In genomic region chr10:49351669-49352068, GRCh38 we compare ENCODE assay signal across 17 cellular contexts. TPM values are rescaled to one million over a fixed set of nuclear protein-coding genes. Genes with fewer than 3 reads are reported as not detected.
A peak's percentile ranks its signal among the peaks of the same experiment; 100 is the strongest.
DNase-seq lines count a peak whose midpoint lies in the region; ATAC-seq and TF ChIP-seq lines count a peak whose summit lies in the region.
"Had no signal": no experiment of that assay in that cellular context is flagged by ENCODE, and none has a peak within 500 bp of the region (broad histone marks: within the 10 kb centered on the region; RNA-seq: fewer than 3 reads in every experiment).

No MANE protein-coding gene starts in this region.

- intact Hi-C loops in lower lobe of right lung (cut with DNase I) = no loop called here

- DNase-seq in NCI-H748 (lab: John Stamatoyannopoulos, UW; ENCODE audit: unreplicated experiment) (peak; percentile 53), NCI-H748 treated with DMSO at 0.1 percent for 48 hours (lab: John Stamatoyannopoulos, UW) (no peak), LNCaP clone FGC (ENCODE audit: low read depth) (peak; percentile 53), osteocyte (ENCODE audit: extremely low spot score, unreplicated experiment) (peak; percentile 46), lower lobe of right lung (no peak)
- DNase-seq in stimulated activated naive B cell treated with anti-CD40 and anti-IgM and Interleukin-4, amounts not matched to agents 10 μg/mL and 1 μg/mL and 100 μg/mL, for 72 hours = no peak
- DNase-seq: ACHN; Calu3; CD4-positive, alpha-beta T cell; DMS 273 treated with DMSO at 0.1 percent for 48 hours; GM23248; H7 had no signal

- TF ChIP-seq CTCF in LNCaP clone FGC (IDR thresholded peaks at IDR 0.05; ENCODE audit: control insufficient read depth, extremely low read depth, insufficient read depth) (no peak), VCaP (conservative IDR thresholded peaks at IDR 0.05) (no peak), osteocyte (IDR thresholded peaks at IDR 0.05) (no peak), lower lobe of right lung (IDR thresholded peaks at IDR 0.05) (no peak)

- peaks cover 3% of the 10 kb centered on the region for H3K27me3 Mint-ChIP-seq in osteocyte (ENCODE audit: unreplicated experiment)
- H3K27me3 Mint-ChIP-seq in stimulated activated naive B cell treated with anti-CD40 and anti-IgM and Interleukin-4, amounts not matched to agents 10 μg/mL and 1 μg/mL and 100 μg/mL, for 72 hours = peaks cover 0 to 19% of the 10 kb centered on the region in 2 donors

- H3K9me3 ChIP-seq in lower lobe of right lung = no peaks in the 10 kb centered on the region

- H3K4me3 Mint-ChIP-seq in osteocyte (ENCODE audit: unreplicated experiment) = no peak overlapping the region
- H3K4me3 Mint-ChIP-seq in stimulated activated naive B cell treated with anti-CD40 and anti-IgM and Interleukin-4, amounts not matched to agents 10 μg/mL and 1 μg/mL and 100 μg/mL, for 72 hours = no peak overlapping the region
- H3K4me3 Mint-ChIP-seq: CD4-positive, alpha-beta T cell had no signal

- H3K9me3 Mint-ChIP-seq in osteocyte (ENCODE audit: unreplicated experiment) = peaks cover 9% of the 10 kb centered on the region
- peaks cover 6 to 14% of the 10 kb centered on the region in 2 donors for H3K9me3 Mint-ChIP-seq in stimulated activated naive B cell treated with anti-CD40 and anti-IgM and Interleukin-4, amounts not matched to agents 10 μg/mL and 1 μg/mL and 100 μg/mL, for 72 hours

- no peaks in the 10 kb centered on the region for H3K36me3 Mint-ChIP-seq in osteocyte (ENCODE audit: unreplicated experiment)
- peaks cover 0 to 10% of the 10 kb centered on the region in 2 donors for H3K36me3 Mint-ChIP-seq in stimulated activated naive B cell treated with anti-CD40 and anti-IgM and Interleukin-4, amounts not matched to agents 10 μg/mL and 1 μg/mL and 100 μg/mL, for 72 hours

- no peaks in the 10 kb centered on the region for H3K4me1 ChIP-seq in lower lobe of right lung
- H3K4me1 ChIP-seq: BLaER1 treated with 17β-estradiol and CSF1 and Interleukin-3, amounts not matched to agents 10 nM and 100 nM had no signal

- H3K4me1 Mint-ChIP-seq in osteocyte (ENCODE audit: unreplicated experiment) = peaks cover 5% of the 10 kb centered on the region
- H3K4me1 Mint-ChIP-seq in stimulated activated naive B cell treated with anti-CD40 and anti-IgM and Interleukin-4, amounts not matched to agents 10 μg/mL and 1 μg/mL and 100 μg/mL, for 72 hours = no peaks in the 10 kb centered on the region

- no peaks in the 10 kb centered on the region for H3K36me3 ChIP-seq in lower lobe of right lung
- H3K36me3 ChIP-seq: BLaER1 treated with 17β-estradiol and CSF1 and Interleukin-3, amounts not matched to agents 10 nM and 100 nM had no signal

- no peaks in the 10 kb centered on the region for H3K27me3 ChIP-seq in lower lobe of right lung (ENCODE audit: low read depth)
- H3K27me3 ChIP-seq: BLaER1 treated with 17β-estradiol and CSF1 and Interleukin-3, amounts not matched to agents 10 nM and 100 nM had no signal

- no peak overlapping the region for H3K27ac Mint-ChIP-seq in osteocyte (ENCODE audit: unreplicated experiment)
- H3K27ac Mint-ChIP-seq in stimulated activated naive B cell treated with anti-CD40 and anti-IgM and Interleukin-4, amounts not matched to agents 10 μg/mL and 1 μg/mL and 100 μg/mL, for 72 hours = no peak overlapping the region
- H3K27ac Mint-ChIP-seq: CD4-positive, alpha-beta T cell had no signal

- ATAC-seq in lower lobe of right lung = no peak
- ATAC-seq in stimulated activated naive B cell treated with anti-CD40 and anti-IgM and Interleukin-4, amounts not matched to agents 10 μg/mL and 1 μg/mL and 100 μg/mL, for 72 hours (replicated peaks) = no peak

- H3K27ac ChIP-seq in VCaP = peak overlapping the region; percentile 59
- H3K27ac ChIP-seq in lower lobe of right lung = no peak overlapping the region
- H3K27ac ChIP-seq: BLaER1 treated with 17β-estradiol and CSF1 and Interleukin-3, amounts not matched to agents 10 nM and 100 nM; GM23248 had no signal

- H3K4me3 ChIP-seq in LNCaP clone FGC (ENCODE audit: low read depth, low read length) (no peak overlapping the region), lower lobe of right lung (no peak overlapping the region)
- H3K4me3 ChIP-seq: BLaER1 treated with 17β-estradiol and CSF1 and Interleukin-3, amounts not matched to agents 10 nM and 100 nM; GM23248 had no signal

RNA-seq across cellular contexts. Expression of gene DRGX, which starts 44.2 kb away (rescaled TPM):
- not detected in 2 replicates for total RNA-seq in osteocyte
- not detected for total RNA-seq in lower lobe of right lung
- total RNA-seq: A172; Calu3; CD4-positive, alpha-beta T cell; Daoy; GM23248; H7; HT-29 had no signal

RNA-seq across cellular contexts. Expression of gene C10orf71, which starts 52.7 kb away (rescaled TPM):
- total RNA-seq in osteocyte (not detected in 2 replicates), lower lobe of right lung (not detected)
- total RNA-seq: A172; Calu3; CD4-positive, alpha-beta T cell; Daoy; GM23248; H7; HT-29 had no signal

Comparison
In these comparisons a context has a peak if more than half of its experiments do, and no peak if none do; other contexts are left out.
1. DNase-seq: peak in NCI-H748 (single experiment), LNCaP clone FGC (single experiment) and osteocyte (single experiment); none in NCI-H748 treated with DMSO at 0.1 percent for 48 hours (single experiment), lower lobe of right lung (single experiment) and stimulated activated naive B cell treated with anti-CD40 and anti-IgM and Interleukin-4, amounts not matched to agents 10 μg/mL and 1 μg/mL and 100 μg/mL, for 72 hours (single experiment).